30 cellular contexts compared by ENCODE assay signal in the genomic region with DNA sequence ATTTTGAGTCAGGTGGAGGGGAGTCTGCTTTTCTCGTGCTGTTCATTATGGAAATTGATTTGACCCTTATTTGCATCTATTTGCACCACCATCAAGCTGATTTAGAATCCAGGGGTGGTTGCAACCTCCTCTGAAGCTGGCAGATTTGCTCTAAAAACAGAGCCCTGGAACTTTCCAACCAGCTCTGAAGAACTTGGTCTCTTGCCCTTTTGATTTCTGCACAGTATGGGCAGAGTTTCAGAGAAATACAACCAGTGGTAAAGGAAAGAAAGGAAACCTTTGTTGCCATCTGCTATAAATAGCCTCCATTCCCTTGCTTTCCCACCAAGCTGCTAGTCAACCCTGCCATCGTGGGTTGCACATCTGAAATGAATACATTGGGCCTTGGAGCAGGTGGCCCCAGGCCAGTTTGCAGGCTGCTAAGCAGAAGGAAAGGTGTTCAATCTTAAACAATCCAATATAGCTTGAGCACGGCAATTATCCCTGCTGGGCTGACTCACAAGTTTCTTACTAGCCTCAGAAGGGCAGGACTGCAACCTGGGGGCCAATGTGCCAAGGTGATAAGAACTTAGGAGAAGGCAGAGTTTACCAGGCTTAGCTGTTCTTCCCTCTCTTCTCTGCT.
DNase-seq lines count a peak whose midpoint lies in the region; ATAC-seq and TF ChIP-seq lines count a peak whose summit lies in the region.
"Had no signal": no experiment of that assay in that cellular context is flagged by ENCODE, and none has a peak within 500 bp of the region (broad histone marks: within the 10 kb centered on the region; RNA-seq: fewer than 3 reads in every experiment).

No MANE protein-coding gene starts in this region.

- TF ChIP-seq POLR2A in tibial nerve (IDR thresholded peaks at IDR 0.05) = no peak

- H3K27ac ChIP-seq in angular gyrus (ENCODE audit: low read depth, low read length) (peak overlapping the region; percentile 13), mucosa of rectum (ENCODE audit: low read depth in 2 of 2, low read length in 2 of 2) (peak overlapping the region; percentile 79 to 81), tibial nerve (no peak overlapping the region), smooth muscle cell (ENCODE audit: low read depth) (no peak overlapping the region)
- H3K27ac ChIP-seq: A549, adrenal gland, HL-60, right atrium auricular region, thyroid gland had no signal

- no peaks in the 10 kb centered on the region for H3F3A ChIP-seq in smooth muscle cell (ENCODE audit: low read depth)

- no peak for ATAC-seq in GM21786 (IDR thresholded peaks at IDR 0.05; ENCODE audit: unreplicated experiment)
- ATAC-seq: A549; activated T-helper 17 cell treated with anti-CD3 and anti-CD28 coated beads, Interleukin-2, amount 50 U/mL, for 72 hours; effector memory CD8-positive, alpha-beta T cell; Panc1 had no signal

- H3K4me1 ChIP-seq in mucosa of rectum (ENCODE audit: control insufficient read depth in 2 of 2, insufficient read depth in 2 of 2, low read length in 2 of 2) (peaks cover 26 to 39% of the 10 kb centered on the region in 2 donors), tibial nerve (no peaks in the 10 kb centered on the region), smooth muscle cell (ENCODE audit: low read depth) (no peaks in the 10 kb centered on the region)
- H3K4me1 ChIP-seq: A549, adrenal gland, right atrium auricular region, thyroid gland had no signal

- no peak overlapping the region for H3K4me2 ChIP-seq in smooth muscle cell
- H3K4me2 ChIP-seq: A549 had no signal

- H3K9me3 ChIP-seq in mucosa of rectum (ENCODE audit: control insufficient read depth in 2 of 2, low read length in 2 of 2) (no peaks in the 10 kb centered on the region), tibial nerve (no peaks in the 10 kb centered on the region), smooth muscle cell (replicated peaks; ENCODE audit: low read depth) (no peaks in the 10 kb centered on the region)
- H3K9me3 ChIP-seq: A549, adrenal gland, right atrium auricular region, thyroid gland had no signal

- no peak for TF ChIP-seq EP300 in tibial nerve (IDR thresholded peaks at IDR 0.05)

- H3K79me2 ChIP-seq in smooth muscle cell (ENCODE audit: low read depth) = no peaks in the 10 kb centered on the region

- no peak overlapping the region for H2AFZ ChIP-seq in smooth muscle cell (ENCODE audit: low read depth)

- H3K4me3 ChIP-seq in mucosa of rectum (ENCODE audit: low read length in 2 of 2) (no peak overlapping the region), tibial nerve (no peak overlapping the region), smooth muscle cell (no peak overlapping the region)
- H3K4me3 ChIP-seq: A549, adrenal gland, right atrium auricular region, thyroid gland had no signal

- peak overlapping the region; percentile 11 to 35 for H3K9ac ChIP-seq in mucosa of rectum (ENCODE audit: low read depth in 1 of 2, low read length in 2 of 2)
- H3K9ac ChIP-seq in smooth muscle cell (ENCODE audit: low read depth) = no peak overlapping the region

- H3K27me3 ChIP-seq in mucosa of rectum (ENCODE audit: control insufficient read depth in 2 of 2, insufficient read depth in 2 of 2, low read length in 2 of 2) (no peaks in the 10 kb centered on the region), tibial nerve (no peaks in the 10 kb centered on the region), smooth muscle cell (ENCODE audit: low read depth) (no peaks in the 10 kb centered on the region)
- H3K27me3 ChIP-seq: adrenal gland, right atrium auricular region, thyroid gland had no signal

- TF ChIP-seq CTCF in tibial nerve (IDR thresholded peaks at IDR 0.05) = no peak
- TF ChIP-seq CTCF in smooth muscle cell (IDR thresholded peaks at IDR 0.05; ENCODE audit: borderline replicate concordance, insufficient read depth, poor library complexity, severe bottlenecking) = no peak

- H3K36me3 ChIP-seq in mucosa of rectum (ENCODE audit: control insufficient read depth in 2 of 2, insufficient read depth in 2 of 2, low read length in 2 of 2) (no peaks in the 10 kb centered on the region), tibial nerve (no peaks in the 10 kb centered on the region), smooth muscle cell (ENCODE audit: low read depth) (no peaks in the 10 kb centered on the region)
- H3K36me3 ChIP-seq: adrenal gland, right atrium auricular region, thyroid gland had no signal

- WGBS in tibial nerve, 2 donors = 20 to 37% methylated on average over 3 of the region's 3 CpGs
- 63% methylated on average over 3 of the region's 3 CpGs for WGBS in smooth muscle cell (ENCODE audit: low lambda C conversion rate)

- H4K20me1 ChIP-seq in smooth muscle cell (ENCODE audit: low read depth) = no peaks in the 10 kb centered on the region

- DNase-seq in C1 segment of cervical spinal cord (lab: John Stamatoyannopoulos, UW) (peak in 9 of 14 donors; percentile 1 to 34 (median 12)), foreskin melanocyte (peak; percentile 40), SW480 (ENCODE audit: low spot score) (no peak), tibial nerve (ENCODE audit: low spot score in 2 of 2) (no peak), smooth muscle cell (lab: John Stamatoyannopoulos, UW; ENCODE audit: unreplicated experiment) (no peak)
- DNase-seq: activated CD4-positive, alpha-beta memory T cell treated with anti-CD3 and anti-CD28 coated beads, Interleukin-2, amount 10 ng/mL, durations not matched to agents 7 days and 5 days; activated naive CD4-positive, alpha-beta T cell treated with anti-CD3 and anti-CD28 coated beads, Interleukin-2, amount 10 ng/mL, durations not matched to agents 7 days and 5 days; adrenal gland; CD4-positive, alpha-beta T cell; effector memory CD8-positive, alpha-beta T cell; EL; erythroblast; H9; KG1; NCI-H1105 treated with DMSO at 0.1 percent for 48 hours; NCI-H2029 treated with DMSO at 0.1 percent for 48 hours; NCI-H226; NCI-H526 treated with DMSO at 0.1 percent for 48 hours; SIG-M5; stimulated activated CD4-positive, alpha-beta T cell treated with anti-CD3 and anti-CD28 coated beads, Interleukin-1b, Interleukin-23, amount 100 ng/mL, for 48 hours; T-helper 9 cell; thyroid gland had no signal

Comparison
In these comparisons a context has a peak if more than half of its experiments do, and no peak if none do; other contexts are left out.
1. DNase-seq: peak in C1 segment of cervical spinal cord (9 of 14) and foreskin melanocyte (single experiment); none in SW480 (single experiment), tibial nerve (0 of 2) and smooth muscle cell (single experiment).
2. H3K27ac ChIP-seq: peak in angular gyrus (single experiment) and mucosa of rectum (2 of 2); none in tibial nerve (0 of 4) and smooth muscle cell (single experiment).